1 cellular context compared by ENCODE assay signal in genomic region chr20:50292324-50293243, GRCh38.
TF ChIP-seq lines count a peak whose summit lies in the region.

No MANE protein-coding gene starts in this region.

TF ChIP-seq in HepG2, 621 proteins besides CTCF, POLR2A, EP300 and RAD21 (continued from another document and continues in another):
- TF ChIP-seq SUZ12 (IDR thresholded peaks at IDR 0.05; ENCODE audit: low read depth, low read length) (no peak), CCAR2 (optimal IDR thresholded peaks at IDR 0.05; ENCODE audit: low read depth, low read length) (peak; percentile 71), SP4 (CRISPR knock-in tag; IDR thresholded peaks at IDR 0.05) (peak; percentile 84), ZBTB14 (CRISPR knock-in tag; IDR thresholded peaks at IDR 0.05) (no peak), MLX (CRISPR knock-in tag; IDR thresholded peaks at IDR 0.05) (peak; percentile 89), ZC3H4 (CRISPR knock-in tag; IDR thresholded peaks at IDR 0.05; ENCODE audit: borderline replicate concordance) (no peak; the same call in 1 of the 2 replicates), RBM22 (optimal IDR thresholded peaks at IDR 0.05; ENCODE audit: low read length) (peak; percentile 82), CC2D1A (CRISPR knock-in tag; IDR thresholded peaks at IDR 0.05) (no peak), NRL (CRISPR knock-in tag; IDR thresholded peaks at IDR 0.05; ENCODE audit: borderline replicate concordance) (peak; percentile 97), AGO2 (optimal IDR thresholded peaks at IDR 0.05; ENCODE audit: low read depth, low read length) (peak; percentile 14), TGIF2 (CRISPR knock-in tag; IDR thresholded peaks at IDR 0.05) (peak; percentile 95), ZBTB46 (CRISPR knock-in tag; IDR thresholded peaks at IDR 0.05; ENCODE audit: borderline replicate concordance) (peak; percentile 100), ARNTL (CRISPR knock-in tag; IDR thresholded peaks at IDR 0.05) (peak; percentile 98), NONO (IDR thresholded peaks at IDR 0.05) (no peak), NONO (CRISPR knock-in tag; conservative IDR thresholded peaks at IDR 0.05) (peak; percentile 29; the same call in 1 of the 2 replicates), HMGXB4 (CRISPR knock-in tag; IDR thresholded peaks at IDR 0.05; ENCODE audit: borderline replicate concordance in 1 of 2, low read depth in 1 of 2) (peak; percentile 76 to 79; a peak in 3 of 4 replicates), ZFP62 (CRISPR knock-in tag; IDR thresholded peaks at IDR 0.05) (no peak; the same call in 1 of the 2 replicates), AHR (CRISPR knock-in tag; IDR thresholded peaks at IDR 0.05) (no peak), ZNF670 (CRISPR knock-in tag; IDR thresholded peaks at IDR 0.05; ENCODE audit: borderline replicate concordance) (peak; percentile 100), HBP1 (CRISPR knock-in tag; IDR thresholded peaks at IDR 0.05; ENCODE audit: low read depth) (peak; percentile 97), SIX1 (CRISPR knock-in tag; IDR thresholded peaks at IDR 0.05; ENCODE audit: borderline replicate concordance) (peak; percentile 85; the same call in 1 of the 2 replicates), ZNF589 (CRISPR knock-in tag; conservative IDR thresholded peaks at IDR 0.05) (peak; percentile 75; the same call in 1 of the 2 replicates), CREM (IDR thresholded peaks at IDR 0.05) (peak; percentile 90), CREM (CRISPR knock-in tag; IDR thresholded peaks at IDR 0.05) (no peak; the same call in 1 of the 2 replicates), USF2 (IDR thresholded peaks at IDR 0.05; ENCODE audit: low read depth, low read length) (peak; percentile 43; the same call in 1 of the 2 replicates), USF2 (CRISPR knock-in tag; IDR thresholded peaks at IDR 0.05; ENCODE audit: borderline replicate concordance) (0 out of 2 replicates have a peak, but pooled peaks have one; percentile 77), NFIB (CRISPR knock-in tag; IDR thresholded peaks at IDR 0.05; ENCODE audit: borderline replicate concordance) (no peak), SP1 (IDR thresholded peaks at IDR 0.05) (no peak), SP1 (CRISPR knock-in tag; IDR thresholded peaks at IDR 0.05) (peak; percentile 57; the same call in 1 of the 2 replicates), ZNF550 (CRISPR knock-in tag; IDR thresholded peaks at IDR 0.05; ENCODE audit: borderline replicate concordance) (peak; percentile 95; the same call in 1 of the 2 replicates), ZNF484 (CRISPR knock-in tag; IDR thresholded peaks at IDR 0.05; ENCODE audit: borderline replicate concordance, low read depth) (no peak), SMAD9 (CRISPR knock-in tag; IDR thresholded peaks at IDR 0.05) (peak; percentile 94; the same call in 1 of the 2 replicates), ZKSCAN1 (IDR thresholded peaks at IDR 0.05; ENCODE audit: low read length) (0 out of 2 replicates have a peak, but pooled peaks have one; percentile 12), ZFX (CRISPR knock-in tag; IDR thresholded peaks at IDR 0.05; ENCODE audit: low read depth) (peak; percentile 95), CENPX (CRISPR knock-in tag; IDR thresholded peaks at IDR 0.05) (no peak), ADNP (CRISPR knock-in tag; IDR thresholded peaks at IDR 0.05) (peak; percentile 88), ZNF431 (CRISPR knock-in tag; IDR thresholded peaks at IDR 0.05; ENCODE audit: borderline replicate concordance, low read depth) (peak; percentile 97), ZNF687 (CRISPR knock-in tag; IDR thresholded peaks at IDR 0.05) (peak; percentile 99), ZNF652 (CRISPR knock-in tag; IDR thresholded peaks at IDR 0.05; ENCODE audit: borderline replicate concordance, low read depth) (peak; percentile 62; the same call in 1 of the 2 replicates), NFYC (CRISPR knock-in tag; IDR thresholded peaks at IDR 0.05) (peak; percentile 74), ZNF333 (CRISPR knock-in tag; IDR thresholded peaks at IDR 0.05; ENCODE audit: borderline replicate concordance) (peak; percentile 81; the same call in 1 of the 2 replicates), ZNF564 (CRISPR knock-in tag; IDR thresholded peaks at IDR 0.05) (peak; percentile 94; the same call in 1 of the 2 replicates), FOXA1 (IDR thresholded peaks at IDR 0.05) (no peak), FOXA1 (CRISPR knock-in tag; IDR thresholded peaks at IDR 0.05) (peak; percentile 92), ZNF224 (CRISPR knock-in tag; IDR thresholded peaks at IDR 0.05) (peak; percentile 95), RNF2 (conservative IDR thresholded peaks at IDR 0.05; ENCODE audit: low read depth) (peak; percentile 90; the same call in 1 of the 2 replicates), CEBPG (CRISPR knock-in tag; IDR thresholded peaks at IDR 0.05) (peak; percentile 57), SMC3 (IDR thresholded peaks at IDR 0.05; ENCODE audit: low read length) (no peak; the same call in 1 of the 2 replicates), ZNF280B (CRISPR knock-in tag; IDR thresholded peaks at IDR 0.05; ENCODE audit: borderline replicate concordance) (peak; percentile 84; the same call in 1 of the 2 replicates), ZNF605 (CRISPR knock-in tag; IDR thresholded peaks at IDR 0.05) (peak; percentile 92), ZFP1 (CRISPR knock-in tag; IDR thresholded peaks at IDR 0.05) (peak; percentile 97), ZNF510 (CRISPR knock-in tag; IDR thresholded peaks at IDR 0.05; ENCODE audit: low read depth) (peak; percentile 99)
